In the genomic region with DNA sequence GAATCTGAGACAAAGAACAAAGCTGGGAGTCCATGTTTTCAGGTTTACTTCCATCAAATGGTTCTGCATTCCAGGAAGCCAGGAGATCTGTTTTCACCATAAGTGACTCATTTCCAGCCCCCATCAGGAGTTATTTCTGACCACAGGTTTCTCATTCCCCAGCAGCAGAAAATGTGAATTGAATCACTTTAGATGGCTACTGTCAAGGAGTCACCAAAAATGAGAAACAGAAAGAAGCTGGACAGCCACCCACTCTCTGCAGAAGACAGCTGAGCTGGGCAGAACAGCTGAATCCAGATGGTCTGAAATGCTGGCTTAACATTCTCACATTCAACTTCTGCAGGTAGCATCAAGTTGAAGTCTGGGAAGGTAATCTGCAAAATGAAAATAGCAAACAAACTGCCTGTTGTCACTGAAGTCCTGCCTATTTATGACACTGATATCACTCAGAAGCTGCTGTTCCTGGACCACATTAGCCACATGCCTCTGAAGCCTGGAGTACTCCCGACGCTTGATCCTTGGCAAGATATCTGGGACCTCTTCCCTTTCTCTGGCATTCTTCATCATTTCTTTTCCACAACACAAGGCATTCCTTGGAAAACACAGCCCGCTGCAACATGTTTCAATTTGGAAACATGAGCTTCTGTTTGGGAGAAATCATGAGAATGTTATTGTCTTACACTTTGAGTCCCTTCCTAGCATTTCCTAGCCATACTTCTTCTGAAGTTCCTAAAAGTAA, we compare ENCODE assay signal across 10 cellular contexts. TPM values are rescaled to one million over a fixed set of nuclear protein-coding genes. Genes with fewer than 3 reads are reported as not detected.
A peak's percentile ranks its signal among the peaks of the same experiment; 100 is the strongest.
DNase-seq lines count a peak whose midpoint lies in the region; ATAC-seq and TF ChIP-seq lines count a peak whose summit lies in the region.
"Had no signal": no experiment of that assay in that cellular context is flagged by ENCODE, and none has a peak within 500 bp of the region (broad histone marks: within the 10 kb centered on the region; RNA-seq: fewer than 3 reads in every experiment).

No MANE protein-coding gene starts in this region.

- peaks cover 10% of the 10 kb centered on the region for H3F3A ChIP-seq in smooth muscle cell (ENCODE audit: low read depth)

- no peak for ATAC-seq in GM18909 (IDR thresholded peaks at IDR 0.05; ENCODE audit: poor library complexity, unreplicated experiment)
- no peak for ATAC-seq in esophagus mucosa
- no peak for ATAC-seq in lower lobe of right lung
- ATAC-seq: WTC11 had no signal

- H3K4me3 ChIP-seq in astrocyte of the spinal cord (ENCODE audit: low read depth, low read length), result no peak overlapping the region
- no peak overlapping the region for H3K4me3 ChIP-seq in left ventricle myocardium inferior
- no peak overlapping the region for H3K4me3 ChIP-seq in smooth muscle cell
- no peak overlapping the region for H3K4me3 ChIP-seq in lower lobe of right lung

- intact Hi-C loops in left ventricle myocardium inferior (cut with micrococcal nuclease), result loop anchor here (10.0 kb wide), 1 partner anchor 64 kb away; a partner anchor contains a TSS
- intact Hi-C loops in lower lobe of right lung (cut with DNase I), result no loop called here

- H3K4me1 ChIP-seq in left ventricle myocardium inferior (peaks cover 37% of the 10 kb centered on the region), smooth muscle cell (ENCODE audit: low read depth) (peaks cover 4% of the 10 kb centered on the region), lower lobe of right lung (peaks cover 15% of the 10 kb centered on the region)

- peak overlapping the region; percentile 55 for H3K4me2 ChIP-seq in smooth muscle cell

- H3K27ac ChIP-seq in left ventricle myocardium inferior (replicated peaks), result peak overlapping the region; percentile 53
- H3K27ac ChIP-seq in smooth muscle cell (ENCODE audit: low read depth), result peak overlapping the region; percentile 79
- no peak overlapping the region for H3K27ac ChIP-seq in lower lobe of right lung

- TF ChIP-seq CTCF in astrocyte of the spinal cord (IDR thresholded peaks at IDR 0.05; ENCODE audit: low read depth, low read length) (no peak), left ventricle myocardium inferior (IDR thresholded peaks at IDR 0.05; ENCODE audit: borderline replicate concordance) (no peak), smooth muscle cell (IDR thresholded peaks at IDR 0.05; ENCODE audit: borderline replicate concordance, insufficient read depth, poor library complexity, severe bottlenecking) (no peak), lower lobe of right lung (IDR thresholded peaks at IDR 0.05) (no peak)

- H3K36me3 ChIP-seq in left ventricle myocardium inferior (no peaks in the 10 kb centered on the region), smooth muscle cell (ENCODE audit: low read depth) (no peaks in the 10 kb centered on the region), lower lobe of right lung (no peaks in the 10 kb centered on the region)

- H3K79me2 ChIP-seq in smooth muscle cell (ENCODE audit: low read depth), result no peaks in the 10 kb centered on the region

- 39% methylated on average over 3 of the region's 3 CpGs for WGBS in smooth muscle cell (ENCODE audit: low lambda C conversion rate)

- H3K9ac ChIP-seq in smooth muscle cell (ENCODE audit: low read depth), result no peak overlapping the region

- H2AFZ ChIP-seq in smooth muscle cell (ENCODE audit: low read depth), result no peak overlapping the region

- DNase-seq in M059J (ENCODE audit: low read depth) (peak; percentile 86), astrocyte of the spinal cord (ENCODE audit: low read depth, low spot score) (peak; percentile 72), left ventricle myocardium inferior (no peak), smooth muscle cell (lab: John Stamatoyannopoulos, UW; ENCODE audit: unreplicated experiment) (no peak), lower lobe of right lung (no peak)
- DNase-seq: NCI-H2107 had no signal

- no peaks in the 10 kb centered on the region for H4K20me1 ChIP-seq in smooth muscle cell (ENCODE audit: low read depth)

- in situ Hi-C loops in astrocyte of the spinal cord (cut with HindIII; ENCODE audit: low sequenced_read_pairs), result no loop called here

- H3K27me3 ChIP-seq in left ventricle myocardium inferior (ENCODE audit: low read depth), result no peaks in the 10 kb centered on the region
- H3K27me3 ChIP-seq in smooth muscle cell (ENCODE audit: low read depth), result no peaks in the 10 kb centered on the region
- H3K27me3 ChIP-seq in lower lobe of right lung (ENCODE audit: low read depth), result no peaks in the 10 kb centered on the region

- no peaks in the 10 kb centered on the region for H3K9me3 ChIP-seq in left ventricle myocardium inferior (replicated peaks)
- H3K9me3 ChIP-seq in smooth muscle cell (replicated peaks; ENCODE audit: low read depth), result no peaks in the 10 kb centered on the region
- no peaks in the 10 kb centered on the region for H3K9me3 ChIP-seq in lower lobe of right lung

RNA-seq across cellular contexts. Expression of a gene that starts 15.3 kb away (rescaled TPM):
- not detected in 2 replicates for total RNA-seq in M059J (2014; rRNA removed; shearing (Covaris generic))
- total RNA-seq in left ventricle myocardium inferior (3.8 TPM), smooth muscle cell (not detected in 2 replicates), esophagus mucosa (0.28 TPM), lower lobe of right lung (1.1 TPM)
- not detected in 2 replicates for polyA plus RNA-seq in smooth muscle cell
- total RNA-seq: WTC11 had no signal
- polyA plus RNA-seq: IgD-negative memory B cell had no signal

RNA-seq across cellular contexts. Expression of a gene that starts 18.4 kb away (rescaled TPM):
- total RNA-seq in M059J (2014; rRNA removed; shearing (Covaris generic)), result 0.17 and 0.69 TPM in 2 replicates
- 0.41 TPM for total RNA-seq in left ventricle myocardium inferior
- total RNA-seq in smooth muscle cell, result not detected in 2 replicates
- polyA plus RNA-seq in smooth muscle cell, result not detected in 2 replicates
- total RNA-seq in esophagus mucosa, result not detected
- 1.6 TPM for total RNA-seq in lower lobe of right lung
- total RNA-seq: WTC11 had no signal
- polyA plus RNA-seq: IgD-negative memory B cell had no signal

RNA-seq across cellular contexts. Expression of a gene that starts 30.8 kb away (rescaled TPM):
- 0.17 TPM in 1 of 2 replicates, not detected in the other for total RNA-seq in M059J (2014; rRNA removed; shearing (Covaris generic))
- total RNA-seq in left ventricle myocardium inferior (not detected), smooth muscle cell (0.31 and 0.36 TPM in 2 replicates), esophagus mucosa (not detected), lower lobe of right lung (not detected)
- 0.27 and 0.74 TPM in 2 replicates for polyA plus RNA-seq in smooth muscle cell
- total RNA-seq: WTC11 had no signal
- polyA plus RNA-seq: IgD-negative memory B cell had no signal

RNA-seq across cellular contexts. Expression of a gene that starts 45.7 kb away (rescaled TPM):
- total RNA-seq in M059J (2014; rRNA removed; shearing (Covaris generic)), result 85.5 and 135 TPM in 2 replicates
- total RNA-seq in left ventricle myocardium inferior (24.3 TPM), smooth muscle cell (15.6 and 33.2 TPM in 2 replicates), esophagus mucosa (2.2 TPM), lower lobe of right lung (34.1 TPM)
- 36.5 and 38.9 TPM in 2 replicates for polyA plus RNA-seq in smooth muscle cell
- polyA plus RNA-seq: IgD-negative memory B cell had no signal

RNA-seq across cellular contexts. Expression of a gene that starts 55.5 kb away (rescaled TPM):
- total RNA-seq in M059J (2014; rRNA removed; shearing (Covaris generic)), result not detected in 2 replicates
- 0.74 TPM for total RNA-seq in left ventricle myocardium inferior
- not detected in 2 replicates for total RNA-seq in smooth muscle cell
- not detected in 2 replicates for polyA plus RNA-seq in smooth muscle cell
- 0.24 TPM for total RNA-seq in esophagus mucosa
- 14.6 TPM for total RNA-seq in lower lobe of right lung
- total RNA-seq: WTC11 had no signal
- polyA plus RNA-seq: IgD-negative memory B cell had no signal

Comparison
In these comparisons a context has a peak if more than half of its experiments do, and no peak if none do; other contexts are left out.
1. DNase-seq: peak in M059J (single experiment) and astrocyte of the spinal cord (single experiment); none in left ventricle myocardium inferior (single experiment), smooth muscle cell (single experiment) and lower lobe of right lung (single experiment).